8 cellular contexts compared by ENCODE assay signal in genomic region chr11:559712-560304, GRCh38. TPM values are rescaled to one million over a fixed set of nuclear protein-coding genes. Genes with fewer than 3 reads are reported as not detected.
DNase-seq lines count a peak whose midpoint lies in the region; ATAC-seq and TF ChIP-seq lines count a peak whose summit lies in the region.

No MANE protein-coding gene starts in this region.

- H3K4me1 Mint-ChIP-seq in activated CD4-positive, alpha-beta memory T cell treated with anti-CD3 and anti-CD28 coated beads for 36 hours (ENCODE audit: low read depth): peaks cover 14% of the 10 kb centered on the region
- peaks cover 20% of the 10 kb centered on the region for H3K4me1 Mint-ChIP-seq in stimulated activated effector memory CD8-positive, alpha-beta T cell treated with anti-CD3 and anti-CD28 coated beads, Interleukin-12 subunit alpha, Interleukin-12 subunit beta, amount 100 ng/mL, for 72 hours

- no peak for DNase-seq in HL-60 (ENCODE audit: low read depth in 1 of 2, low spot score in 1 of 2)
- no peak for DNase-seq in activated CD4-positive, alpha-beta memory T cell treated with anti-CD3 and anti-CD28 coated beads for 36 hours
- DNase-seq in islet precursor cell: peak; percentile 74
- peak in 1 of 2 donors; percentile 55 for DNase-seq in stimulated activated effector memory CD8-positive, alpha-beta T cell treated with anti-CD3 and anti-CD28 coated beads, Interleukin-12 subunit alpha, Interleukin-12 subunit beta, amount 100 ng/mL, for 72 hours (ENCODE audit: low spot score in 2 of 2)
- DNase-seq in OCI-M1 (lab: John Stamatoyannopoulos, UW): no peak
- DNase-seq in RPMI8226: no peak

- peaks cover 2% of the 10 kb centered on the region for H3K36me3 Mint-ChIP-seq in activated CD4-positive, alpha-beta memory T cell treated with anti-CD3 and anti-CD28 coated beads for 36 hours
- peaks cover 32% of the 10 kb centered on the region for H3K36me3 Mint-ChIP-seq in stimulated activated effector memory CD8-positive, alpha-beta T cell treated with anti-CD3 and anti-CD28 coated beads, Interleukin-12 subunit alpha, Interleukin-12 subunit beta, amount 100 ng/mL, for 72 hours

- peak overlapping the region; percentile 67 for H3K27ac Mint-ChIP-seq in activated CD4-positive, alpha-beta memory T cell treated with anti-CD3 and anti-CD28 coated beads for 36 hours
- H3K27ac Mint-ChIP-seq in stimulated activated effector memory CD8-positive, alpha-beta T cell treated with anti-CD3 and anti-CD28 coated beads, Interleukin-12 subunit alpha, Interleukin-12 subunit beta, amount 100 ng/mL, for 72 hours: peak overlapping the region; percentile 29

- ATAC-seq in stimulated activated effector memory CD8-positive, alpha-beta T cell treated with anti-CD3 and anti-CD28 coated beads, Interleukin-12 subunit alpha, Interleukin-12 subunit beta, amount 100 ng/mL, for 72 hours: no peak
- ATAC-seq in GM19467 (IDR thresholded peaks at IDR 0.05; ENCODE audit: unreplicated experiment) (no peak), GM19023 (IDR thresholded peaks at IDR 0.05; ENCODE audit: unreplicated experiment) (no peak)

- POLR2A ChIA-PET in activated CD4-positive, alpha-beta memory T cell treated with anti-CD3 and anti-CD28 coated beads for 36 hours (lab: Charles Lee): interaction anchor here (1.1 kb wide), 1 partner anchor 24 kb away, joined by 4 read pairs; the partner anchor contains the start of gene HRAS

- CTCF ChIA-PET in activated CD4-positive, alpha-beta memory T cell treated with anti-CD3 and anti-CD28 coated beads for 36 hours (lab: Charles Lee): interaction anchor here (0.6 to 1.7 kb wide), 5 partner anchors 16 to 164 kb away, joined by 3 to 7 read pairs (median 4); no protein-coding TSS in a partner anchor

- peaks cover 5% of the 10 kb centered on the region for H3K27me3 Mint-ChIP-seq in activated CD4-positive, alpha-beta memory T cell treated with anti-CD3 and anti-CD28 coated beads for 36 hours

- peak overlapping the region; percentile 50 for H3K4me3 ChIP-seq in HL-60 (replicated peaks; ENCODE audit: insufficient read depth, low read length)

- peak overlapping the region; percentile 60 for H3K4me3 Mint-ChIP-seq in activated CD4-positive, alpha-beta memory T cell treated with anti-CD3 and anti-CD28 coated beads for 36 hours
- peak overlapping the region; percentile 85 for H3K4me3 Mint-ChIP-seq in stimulated activated effector memory CD8-positive, alpha-beta T cell treated with anti-CD3 and anti-CD28 coated beads, Interleukin-12 subunit alpha, Interleukin-12 subunit beta, amount 100 ng/mL, for 72 hours

- H3K9me3 Mint-ChIP-seq in activated CD4-positive, alpha-beta memory T cell treated with anti-CD3 and anti-CD28 coated beads for 36 hours: no peaks in the 10 kb centered on the region
- no peaks in the 10 kb centered on the region for H3K9me3 Mint-ChIP-seq in stimulated activated effector memory CD8-positive, alpha-beta T cell treated with anti-CD3 and anti-CD28 coated beads, Interleukin-12 subunit alpha, Interleukin-12 subunit beta, amount 100 ng/mL, for 72 hours

- intact Hi-C loops in activated CD4-positive, alpha-beta memory T cell treated with anti-CD3 and anti-CD28 coated beads for 36 hours (cut with micrococcal nuclease): loop anchor here (1.0 to 2.0 kb wide), 3 partner anchors 8 to 23 kb away; partner anchors contain the start of genes LRRC56 and PHRF1

- no peak for TF ChIP-seq CTCF in HL-60 (IDR thresholded peaks at IDR 0.05; ENCODE audit: insufficient read depth, low read length)

- peaks cover 30% of the 10 kb centered on the region for H3K27me3 ChIP-seq in HL-60 (ENCODE audit: insufficient read depth, poor library complexity, severe bottlenecking)

- H3K27ac ChIP-seq in HL-60 (replicated peaks): peak overlapping the region; percentile 74; the same call in 1 of the 2 replicates

RNA-seq across cellular contexts. Expression of gene LMNTD2, which starts 0.7 kb away (rescaled TPM):
- 1 to 10 TPM; 3.1 to 3.9 TPM for total RNA-seq in activated CD4-positive, alpha-beta memory T cell treated with anti-CD3 and anti-CD28 coated beads for 36 hours

RNA-seq across cellular contexts. Expression of gene RASSF7, which starts 1.0 kb away (rescaled TPM):
- 10 to 100 TPM; 18.8 to 21.9 TPM for total RNA-seq in activated CD4-positive, alpha-beta memory T cell treated with anti-CD3 and anti-CD28 coated beads for 36 hours

RNA-seq across cellular contexts. Expression of gene PHRF1, which starts 16.5 kb away (rescaled TPM):
- total RNA-seq in activated CD4-positive, alpha-beta memory T cell treated with anti-CD3 and anti-CD28 coated beads for 36 hours: 10 to 100 TPM; 32.4 to 33.5 TPM

RNA-seq across cellular contexts. Expression of gene LRRC56, which starts 22.5 kb away (rescaled TPM):
- total RNA-seq in activated CD4-positive, alpha-beta memory T cell treated with anti-CD3 and anti-CD28 coated beads for 36 hours: 1 to 10 TPM; 1.3 to 1.6 TPM

RNA-seq across cellular contexts. Expression of gene HRAS, which starts 24.4 kb away (rescaled TPM):
- 10 to 100 TPM; 39.8 to 42.0 TPM for total RNA-seq in activated CD4-positive, alpha-beta memory T cell treated with anti-CD3 and anti-CD28 coated beads for 36 hours
